ENCODE assay signal across 9 cellular contexts in the genomic region with DNA sequence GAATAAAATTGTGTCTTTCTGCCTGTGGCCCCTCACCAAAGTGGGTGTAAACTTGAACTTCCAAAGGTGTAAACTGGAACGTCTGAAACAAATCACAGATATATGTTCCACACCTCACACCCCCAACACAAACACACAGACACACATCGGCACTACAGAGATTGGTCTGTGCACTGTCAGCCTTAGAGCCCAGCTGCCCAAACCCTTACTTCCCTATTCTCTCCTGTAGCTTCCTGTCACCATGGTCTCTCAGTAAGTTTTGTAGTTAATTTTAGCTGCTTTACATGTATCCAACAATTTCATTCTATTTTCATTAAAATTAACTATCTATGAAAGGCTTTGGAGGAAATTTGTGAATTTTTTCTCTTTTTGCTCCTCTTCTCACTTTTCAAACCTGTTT. TPM values are rescaled to one million over a fixed set of nuclear protein-coding genes. Genes with fewer than 3 reads are reported as not detected.
DNase-seq lines count a peak whose midpoint lies in the region; ATAC-seq, FAIRE-seq and TF ChIP-seq lines count a peak whose summit lies in the region.
"Had no signal": no experiment of that assay in that cellular context is flagged by ENCODE, and none has a peak within 500 bp of the region (broad histone marks: within the 10 kb centered on the region; RNA-seq: fewer than 3 reads in every experiment).

No MANE protein-coding gene starts in this region.

- peak; percentile 75 for ATAC-seq in GM19397 (IDR thresholded peaks at IDR 0.05; ENCODE audit: unreplicated experiment)
- ATAC-seq in HG03196 (IDR thresholded peaks at IDR 0.05; ENCODE audit: unreplicated experiment) = peak; percentile 58
- no peak for ATAC-seq in activated T-helper 17 cell treated with anti-CD3 and anti-CD28 coated beads, Interleukin-2, amount 50 U/mL, for 72 hours (replicated peaks)
- no peak for ATAC-seq in T-cell (replicated peaks in 1 of 4)

- H3K9me3 Mint-ChIP-seq in CD14-positive monocyte (peaks cover 0 to 2% (median 0%) of the 10 kb centered on the region in 7 donors), T-cell (peaks cover 0 to 5% (median 0%) of the 10 kb centered on the region in 3 donors)
- H3K9me3 Mint-ChIP-seq in activated T-helper 17 cell treated with anti-CD3 and anti-CD28 coated beads, Interleukin-2, amount 50 U/mL, for 72 hours = no peaks in the 10 kb centered on the region

- FAIRE-seq in urothelium cell line (lab: Jason Lieb, UNC) = no peak

- H3K36me3 Mint-ChIP-seq in CD14-positive monocyte (peaks cover 24% of the 10 kb centered on the region in 2 donors), T-cell (peaks cover 36% of the 10 kb centered on the region)
- H3K36me3 Mint-ChIP-seq in activated T-helper 17 cell treated with anti-CD3 and anti-CD28 coated beads, Interleukin-2, amount 50 U/mL, for 72 hours (ENCODE audit: low read depth) = peaks cover 81% of the 10 kb centered on the region

- DNase-seq in CD14-positive monocyte (ENCODE audit: low spot score) (peak; percentile 54), urothelium cell line (ENCODE audit: low spot score) (no peak), T-cell (no peak), COLO829 (ENCODE audit: low spot score) (no peak), NCI-H1105 (lab: John Stamatoyannopoulos, UW) (no peak)

- peaks cover 77% of the 10 kb centered on the region for H3K4me1 Mint-ChIP-seq in CD14-positive monocyte
- peaks cover 35% of the 10 kb centered on the region for H3K4me1 Mint-ChIP-seq in activated T-helper 17 cell treated with anti-CD3 and anti-CD28 coated beads, Interleukin-2, amount 50 U/mL, for 72 hours
- H3K4me1 Mint-ChIP-seq in T-cell = peaks cover 85 to 90% (median 85%) of the 10 kb centered on the region in 3 donors

- intact Hi-C loops in CD14-positive monocyte (cut with micrococcal nuclease) = loop anchor here in 1 of 2 donors (5.0 to 10.0 kb wide), 2 partner anchors 64 to 98 kb away; a partner anchor contains a TSS

- TF ChIP-seq CTCF in CD14-positive monocyte (IDR thresholded peaks at IDR 0.05) = no peak

- H3K27me3 Mint-ChIP-seq in CD14-positive monocyte (ENCODE audit: low read depth in 3 of 3) (no peaks in the 10 kb centered on the region), T-cell (no peaks in the 10 kb centered on the region)
- H3K27me3 Mint-ChIP-seq in activated T-helper 17 cell treated with anti-CD3 and anti-CD28 coated beads, Interleukin-2, amount 50 U/mL, for 72 hours = no peaks in the 10 kb centered on the region

- POLR2A ChIA-PET in T-cell (lab: Charles Lee) = interaction anchor here in 1 of 2 donors (0.6 kb wide), 1 partner anchor 64 kb away, joined by 3 read pairs; no protein-coding TSS in a partner anchor

- H3K4me3 Mint-ChIP-seq in CD14-positive monocyte (peak overlapping the region in 1 of 2 donors; percentile 81), T-cell (peak overlapping the region in 1 of 3 donors; percentile 36)
- peak overlapping the region; percentile 41 for H3K4me3 Mint-ChIP-seq in activated T-helper 17 cell treated with anti-CD3 and anti-CD28 coated beads, Interleukin-2, amount 50 U/mL, for 72 hours
- H3K4me3 Mint-ChIP-seq: T-helper 1 cell treated with Interleukin-12 subunit alpha and Interleukin-12 subunit beta and Interleukin-4 antibody, amounts not matched to agents 30 μg/mL and 1 μg/mL, for 36 hours had no signal

- CTCF ChIA-PET in T-cell (lab: Charles Lee) = interaction anchor here (0.6 to 2.2 kb wide), 10 partner anchors 10 to 237 kb away, joined by 3 to 8 read pairs (median 3); no protein-coding TSS in a partner anchor

- H3K27ac Mint-ChIP-seq in CD14-positive monocyte (peak overlapping the region; percentile 77 to 90 (median 86)), T-cell (peak overlapping the region in 1 of 2 donors; percentile 39)
- peak overlapping the region; percentile 19 for H3K27ac Mint-ChIP-seq in activated T-helper 17 cell treated with anti-CD3 and anti-CD28 coated beads, Interleukin-2, amount 50 U/mL, for 72 hours
- H3K27ac Mint-ChIP-seq: T-helper 1 cell treated with Interleukin-12 subunit alpha and Interleukin-12 subunit beta and Interleukin-4 antibody, amounts not matched to agents 30 μg/mL and 1 μg/mL, for 36 hours had no signal

RNA-seq across cellular contexts. Expression of a gene that starts 5.4 kb away (rescaled TPM):
- 100 to 1,000 TPM; 218 to 255 TPM for polyA plus RNA-seq in CD14-positive monocyte
- 10 to 100 TPM; 50.6 to 97.3 TPM for total RNA-seq in activated T-helper 17 cell treated with anti-CD3 and anti-CD28 coated beads, Interleukin-2, amount 50 U/mL, for 72 hours
- 10 to 100 TPM; 43.2 to 54.0 (median 48.8) TPM for total RNA-seq in T-cell

Comparison
In these comparisons a context has a peak if more than half of its experiments do, and no peak if none do; other contexts are left out.
1. ATAC-seq: peak in GM19397 (single experiment) and HG03196 (single experiment); none in activated T-helper 17 cell treated with anti-CD3 and anti-CD28 coated beads, Interleukin-2, amount 50 U/mL, for 72 hours (single experiment) and T-cell (0 of 4).